27 cellular contexts compared by ENCODE assay signal in the genomic region with DNA sequence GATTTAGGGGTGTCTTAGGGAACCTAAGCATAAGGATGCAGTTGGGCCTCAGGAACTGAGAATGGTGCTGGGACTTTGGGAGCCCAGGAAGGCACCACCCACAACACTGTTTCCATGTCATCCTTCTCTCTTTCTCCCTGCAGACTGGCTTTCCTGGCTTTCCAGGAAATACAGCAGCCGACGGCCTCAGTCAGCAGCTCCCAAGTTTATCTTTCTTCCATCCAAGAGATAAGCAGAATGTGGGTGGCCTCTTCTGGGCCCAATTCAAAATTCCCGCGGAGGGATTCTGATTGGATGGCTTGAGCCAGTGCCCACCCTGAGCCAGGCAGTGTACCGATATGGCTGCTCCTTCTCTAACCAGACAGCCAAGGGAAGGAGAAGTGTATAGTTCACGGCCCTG. TPM values are rescaled to one million over a fixed set of nuclear protein-coding genes. Genes with fewer than 3 reads are reported as not detected.
DNase-seq lines count a peak whose midpoint lies in the region; ATAC-seq and TF ChIP-seq lines count a peak whose summit lies in the region.
"Had no signal": no experiment of that assay in that cellular context is flagged by ENCODE, and none has a peak within 500 bp of the region (broad histone marks: within the 10 kb centered on the region; RNA-seq: fewer than 3 reads in every experiment).

No MANE protein-coding gene starts in this region.

- H2BK5ac ChIP-seq in mesendoderm (ENCODE audit: low read length), result no peak overlapping the region

- H3K27me3 ChIP-seq in endodermal cell (ENCODE audit: control insufficient read depth, insufficient read depth, low read length, poor library complexity, severe bottlenecking) (no peaks in the 10 kb centered on the region), mesendoderm (ENCODE audit: insufficient read depth, low read length, poor library complexity) (no peaks in the 10 kb centered on the region), suprapubic skin (no peaks in the 10 kb centered on the region)
- H3K27me3 ChIP-seq: breast epithelium, left lung had no signal

- H3K4ac ChIP-seq in mesendoderm (ENCODE audit: low read depth, low read length), result no peak overlapping the region

- H3K4me3 ChIP-seq in endodermal cell (ENCODE audit: low read length) (no peak overlapping the region), mesendoderm (ENCODE audit: low read length) (no peak overlapping the region), suprapubic skin (no peak overlapping the region)
- H3K4me3 ChIP-seq: breast epithelium, left lung had no signal

- no peak overlapping the region for H3K27ac ChIP-seq in endodermal cell (ENCODE audit: low read depth, low read length)
- no peak overlapping the region for H3K27ac ChIP-seq in mesendoderm (ENCODE audit: low read depth, low read length)
- H3K27ac ChIP-seq in suprapubic skin, result no peak overlapping the region
- H3K27ac ChIP-seq: 22Rv1, breast epithelium, left lung had no signal

- peak overlapping the region; percentile 18 for H3K56ac ChIP-seq in mesendoderm (ENCODE audit: low read length)

- H3K27me3 Mint-ChIP-seq in endodermal cell (ENCODE audit: insufficient read depth), result peaks cover 13% of the 10 kb centered on the region
- H3K27me3 Mint-ChIP-seq: activated CD4-positive, alpha-beta T cell treated with anti-CD3 and anti-CD28 coated beads for 36 hours had no signal

- no peak for TF ChIP-seq CTCF in endodermal cell (conservative IDR thresholded peaks at IDR 0.05)
- TF ChIP-seq CTCF in suprapubic skin (IDR thresholded peaks at IDR 0.05), result no peak

- no peak overlapping the region for H3K18ac ChIP-seq in mesendoderm (ENCODE audit: low read length)

- H3K79me1 ChIP-seq in mesendoderm (ENCODE audit: low read length), result no peaks in the 10 kb centered on the region

- no peaks in the 10 kb centered on the region for H3K36me3 Mint-ChIP-seq in endodermal cell (ENCODE audit: low read depth)
- H3K36me3 Mint-ChIP-seq: activated naive CD4-positive, alpha-beta T cell treated with anti-CD3 and anti-CD28 coated beads, Interleukin-2, amount 50 U/mL, for 72 hours had no signal

- ATAC-seq in GM21390 (IDR thresholded peaks at IDR 0.05; ENCODE audit: unreplicated experiment), result no peak
- ATAC-seq in HG03442 (IDR thresholded peaks at IDR 0.05; ENCODE audit: unreplicated experiment), result no peak
- ATAC-seq: activated CD4-positive, alpha-beta T cell treated with anti-CD3 and anti-CD28 coated beads for 36 hours; activated naive CD4-positive, alpha-beta T cell treated with anti-CD3 and anti-CD28 coated beads, Interleukin-2, amount 50 U/mL, for 72 hours; left lung; PC-3 had no signal

- H3K9ac ChIP-seq in endodermal cell (ENCODE audit: extremely low read depth, low read length, poor library complexity, severe bottlenecking) (no peak overlapping the region), mesendoderm (ENCODE audit: low read length) (no peak overlapping the region)

- no peak overlapping the region for H2BK15ac ChIP-seq in mesendoderm (replicated peaks; ENCODE audit: low read depth)

- H3K4me3 Mint-ChIP-seq in endodermal cell, result no peak overlapping the region
- H3K4me3 Mint-ChIP-seq: activated CD4-positive, alpha-beta T cell treated with anti-CD3 and anti-CD28 coated beads for 36 hours; T-helper 2 cell treated with Interferon-gamma antibody and Interleukin-4, amounts not matched to agents 5 μg/mL and 100 μg/mL, for 36 hours had no signal

- no peak overlapping the region for H2AK5ac ChIP-seq in mesendoderm (ENCODE audit: low read length)

- H3K4me1 Mint-ChIP-seq in endodermal cell, result peaks cover 19% of the 10 kb centered on the region

- no peak for TF ChIP-seq EP300 in suprapubic skin (IDR thresholded peaks at IDR 0.05)

- H3K23ac ChIP-seq in mesendoderm (ENCODE audit: low read length), result no peak overlapping the region

- H3K27ac Mint-ChIP-seq in endodermal cell, result no peak overlapping the region
- H3K27ac Mint-ChIP-seq: activated CD4-positive, alpha-beta T cell treated with anti-CD3 and anti-CD28 coated beads for 36 hours; activated naive CD4-positive, alpha-beta T cell treated with anti-CD3 and anti-CD28 coated beads, Interleukin-2, amount 50 U/mL, for 72 hours; T-helper 2 cell treated with Interferon-gamma antibody and Interleukin-4, amounts not matched to agents 5 μg/mL and 100 μg/mL, for 36 hours had no signal

- H3K4me1 ChIP-seq in endodermal cell (ENCODE audit: control insufficient read depth, insufficient read depth, low read length), result peaks cover 8% of the 10 kb centered on the region
- H3K4me1 ChIP-seq in mesendoderm (ENCODE audit: control insufficient read depth, low read depth, low read length), result peaks cover 2% of the 10 kb centered on the region
- H3K4me1 ChIP-seq in suprapubic skin, result peaks cover 12% of the 10 kb centered on the region
- H3K4me1 ChIP-seq: breast epithelium had no signal

- H2BK120ac ChIP-seq in mesendoderm (ENCODE audit: low read depth, low read length), result no peak overlapping the region

- peaks cover under 1% of the 10 kb centered on the region for H3K79me2 ChIP-seq in mesendoderm (ENCODE audit: control insufficient read depth, insufficient read depth, low read length)

- no peak overlapping the region for H4K5ac ChIP-seq in mesendoderm (ENCODE audit: low read length)

- H3K9me3 Mint-ChIP-seq in endodermal cell, result no peaks in the 10 kb centered on the region
- H3K9me3 Mint-ChIP-seq: activated naive CD4-positive, alpha-beta T cell treated with anti-CD3 and anti-CD28 coated beads, Interleukin-2, amount 50 U/mL, for 72 hours; T-helper 2 cell treated with Interferon-gamma antibody and Interleukin-4, amounts not matched to agents 5 μg/mL and 100 μg/mL, for 36 hours had no signal

- H3K36me3 ChIP-seq in endodermal cell (ENCODE audit: control insufficient read depth, insufficient read depth, low read length) (no peaks in the 10 kb centered on the region), mesendoderm (ENCODE audit: control insufficient read depth, insufficient read depth, low read length) (no peaks in the 10 kb centered on the region), suprapubic skin (no peaks in the 10 kb centered on the region)
- H3K36me3 ChIP-seq: breast epithelium, left lung had no signal

- no peak for TF ChIP-seq POLR2A in suprapubic skin (IDR thresholded peaks at IDR 0.05)

- H4K8ac ChIP-seq in mesendoderm (ENCODE audit: low read depth, low read length), result no peak overlapping the region

- 79 to 100% methylated on average over 2 to 6 of the region's 6 CpGs for WGBS in endodermal cell (ENCODE audit: insufficient coverage in 1 of 2, insufficient read length in 1 of 2), 2 experiments
- WGBS in mesendoderm (ENCODE audit: extremely low coverage, insufficient coverage, low lambda C conversion rate), result no CpG with 5 or more reads among the region's 6 CpGs
- WGBS in suprapubic skin, result 77% methylated on average over 5 of the region's 6 CpGs

- peak; percentile 18 for DNase-seq in NCI-H2227 (lab: John Stamatoyannopoulos, UW; ENCODE audit: unreplicated experiment)
- no peak for DNase-seq in NCI-H2227 treated with DMSO at 0.1 percent for 48 hours (lab: John Stamatoyannopoulos, UW)
- DNase-seq in endodermal cell, result peak; percentile 50
- peak; percentile 62 for DNase-seq in mesendoderm
- peak; percentile 29 to 49 for DNase-seq in suprapubic skin (ENCODE audit: low spot score in 2 of 2)
- no peak for DNase-seq in activated gamma-delta T cell (lab: John Stamatoyannopoulos, UW)
- DNase-seq: activated CD4-positive, alpha-beta T cell treated with anti-CD3 and anti-CD28 coated beads for 36 hours; Calu3; DND-41; GF-D8; KG1; left lung; NCI-H1105 treated with DMSO at 0.1 percent for 48 hours; NCI-H2029; NCI-H526; NK-92 treated with Interleukin-12 subunit alpha and Interleukin-12 subunit beta, amount 100 ng/mL, for 24 hours; occipital lobe; PC-3; stimulated activated CD4-positive, alpha-beta T cell treated with anti-CD3 and anti-CD28 coated beads, Interleukin-15, amount 100 ng/mL, for 24 hours; stimulated activated CD4-positive, alpha-beta T cell treated with anti-CD3 and anti-CD28 coated beads, Interleukin-4, amount 100 ng/mL, for 4 hours; trophoblast cell had no signal

- H3K9me3 ChIP-seq in endodermal cell (ENCODE audit: control insufficient read depth, low read length) (no peaks in the 10 kb centered on the region), suprapubic skin (no peaks in the 10 kb centered on the region)
- H3K9me3 ChIP-seq: breast epithelium, left lung had no signal

- H3K4me2 ChIP-seq in mesendoderm (ENCODE audit: low read length), result no peak overlapping the region

RNA-seq across cellular contexts. Expression of gene CLN6, which starts 4.5 kb away (rescaled TPM):
- total RNA-seq in endodermal cell (10 to 100 TPM; 51.6 to 59.6 TPM), suprapubic skin (10 to 100 TPM; 20.3 to 38.1 (median 27.9) TPM)
- 31.9 TPM for polyA plus RNA-seq in endodermal cell (2013, experiment 1 of 2)
- 28.2 TPM for polyA plus RNA-seq in endodermal cell (2013, experiment 2 of 2)
- polyA plus RNA-seq in mesendoderm (2013, experiment 1 of 2), result 53.2 TPM
- 52.3 TPM for polyA plus RNA-seq in mesendoderm (2013, experiment 2 of 2)

RNA-seq across cellular contexts. Expression of gene CALML4, which starts 28.9 kb away (rescaled TPM):
- 10 to 100 TPM in 1 of 2 donors, 1 to 10 TPM in 1; 9.7 to 17.4 TPM for total RNA-seq in endodermal cell
- 7.7 TPM for polyA plus RNA-seq in endodermal cell (2013, experiment 1 of 2)
- 7.1 TPM for polyA plus RNA-seq in endodermal cell (2013, experiment 2 of 2)
- 9.8 TPM for polyA plus RNA-seq in mesendoderm (2013, experiment 1 of 2)
- polyA plus RNA-seq in mesendoderm (2013, experiment 2 of 2), result 10.0 TPM
- total RNA-seq in suprapubic skin, result 10 to 100 TPM in 1 of 4 donors, 1 to 10 TPM in 3; 2.4 to 13.6 (median 4.8) TPM

RNA-seq across cellular contexts. Expression of gene FEM1B, which starts 43.5 kb away (rescaled TPM):
- 10 to 100 TPM; 65.4 to 67.9 TPM for total RNA-seq in endodermal cell
- 36.2 TPM for polyA plus RNA-seq in endodermal cell (2013, experiment 1 of 2)
- polyA plus RNA-seq in endodermal cell (2013, experiment 2 of 2), result 34.3 TPM
- 27.9 TPM for polyA plus RNA-seq in mesendoderm (2013, experiment 1 of 2)
- 27.5 TPM for polyA plus RNA-seq in mesendoderm (2013, experiment 2 of 2)
- total RNA-seq in suprapubic skin, result 10 to 100 TPM; 56.3 to 89.6 (median 63.8) TPM

Comparison
In these comparisons a context has a peak if more than half of its experiments do, and no peak if none do; other contexts are left out.
1. DNase-seq: peak in NCI-H2227 (single experiment), endodermal cell (single experiment), mesendoderm (single experiment) and suprapubic skin (2 of 2); none in NCI-H2227 treated with DMSO at 0.1 percent for 48 hours (single experiment) and activated gamma-delta T cell (single experiment).